18 cellular contexts compared by ENCODE assay signal in genomic region chr1:1550087-1550486, GRCh38. TPM values are rescaled to one million over a fixed set of nuclear protein-coding genes. Genes with fewer than 3 reads are reported as not detected.
"Had no signal": no experiment of that assay in that cellular context is flagged by ENCODE, and none has a peak within 500 bp of the region (broad histone marks: within the 10 kb centered on the region; RNA-seq: fewer than 3 reads in every experiment).

No MANE protein-coding gene starts in this region.

- H3K4me3 ChIP-seq: esophagus squamous epithelium, right atrium auricular region, skin epidermis had no signal

- H3K27me3 ChIP-seq: brain microvascular endothelial cell, esophagus squamous epithelium, right atrium auricular region had no signal

- H3K4me3 Mint-ChIP-seq: activated CD4-positive, alpha-beta T cell treated with anti-CD3 and anti-CD28 coated beads, Interleukin-2, amount 10 ng/mL, durations not matched to agents 7 days and 5 days; activated CD8-positive, alpha-beta T cell treated with anti-CD3 and anti-CD28 coated beads, Interleukin-2, amount 10 ng/mL, durations not matched to agents 7 days and 5 days; activated naive CD4-positive, alpha-beta T cell treated with anti-CD3 and anti-CD28 coated beads for 36 hours; activated T-cell treated with anti-CD3 and anti-CD28 coated beads, Interleukin-2, amount 50 U/mL, for 4 hours; stimulated activated naive CD8-positive, alpha-beta T cell treated with anti-CD3 and anti-CD28 coated beads, Interleukin-15, Interleukin-2, amounts not matched to agents 100 ng/mL and 50 ng/mL, for 24 hours had no signal

- H3K27ac Mint-ChIP-seq: activated CD4-positive, alpha-beta T cell treated with anti-CD3 and anti-CD28 coated beads, Interleukin-2, amount 10 ng/mL, durations not matched to agents 7 days and 5 days; activated CD8-positive, alpha-beta T cell treated with anti-CD3 and anti-CD28 coated beads, Interleukin-2, amount 10 ng/mL, durations not matched to agents 7 days and 5 days; activated naive CD4-positive, alpha-beta T cell treated with anti-CD3 and anti-CD28 coated beads for 36 hours; progenitor cell of endocrine pancreas; stimulated activated naive CD8-positive, alpha-beta T cell treated with anti-CD3 and anti-CD28 coated beads, Interleukin-15, Interleukin-2, amounts not matched to agents 100 ng/mL and 50 ng/mL, for 24 hours had no signal

- H3K27me3 Mint-ChIP-seq: activated CD4-positive, alpha-beta T cell treated with anti-CD3 and anti-CD28 coated beads, Interleukin-2, amount 10 ng/mL, durations not matched to agents 7 days and 5 days; progenitor cell of endocrine pancreas; stimulated activated naive CD8-positive, alpha-beta T cell treated with anti-CD3 and anti-CD28 coated beads, Interleukin-15, Interleukin-2, amounts not matched to agents 100 ng/mL and 50 ng/mL, for 24 hours had no signal

- H3K27ac ChIP-seq: brain microvascular endothelial cell had no signal

- H3K9me3 Mint-ChIP-seq: activated CD4-positive, alpha-beta T cell treated with anti-CD3 and anti-CD28 coated beads, Interleukin-2, amount 10 ng/mL, durations not matched to agents 7 days and 5 days; activated naive CD4-positive, alpha-beta T cell treated with anti-CD3 and anti-CD28 coated beads for 36 hours; activated T-cell treated with anti-CD3 and anti-CD28 coated beads, Interleukin-2, amount 50 U/mL, for 4 hours; stimulated activated naive CD8-positive, alpha-beta T cell treated with anti-CD3 and anti-CD28 coated beads, Interleukin-15, Interleukin-2, amounts not matched to agents 100 ng/mL and 50 ng/mL, for 24 hours had no signal

- ATAC-seq: activated CD4-positive, CD25-positive, alpha-beta regulatory T cell treated with anti-CD3 and anti-CD28 coated beads, Interleukin-2, amount 50 U/mL, for 24 hours; activated CD8-positive, alpha-beta T cell treated with anti-CD3 and anti-CD28 coated beads, Interleukin-2, amount 10 ng/mL, durations not matched to agents 7 days and 5 days; activated T-cell treated with anti-CD3 and anti-CD28 coated beads, Interleukin-2, amount 50 U/mL, for 4 hours had no signal

- H3K36me3 ChIP-seq: right atrium auricular region had no signal

- H3K9me3 ChIP-seq: esophagus squamous epithelium, right atrium auricular region had no signal

- DNase-seq: activated CD4-positive, alpha-beta T cell treated with anti-CD3 and anti-CD28 coated beads, Interleukin-2, amount 10 ng/mL, durations not matched to agents 7 days and 5 days; activated CD8-positive, alpha-beta T cell treated with anti-CD3 and anti-CD28 coated beads, Interleukin-2, amount 10 ng/mL, durations not matched to agents 7 days and 5 days; activated naive CD4-positive, alpha-beta T cell treated with anti-CD3 and anti-CD28 coated beads for 36 hours; activated T-cell treated with anti-CD3 and anti-CD28 coated beads, Interleukin-2, amount 50 U/mL, for 4 hours; aorta; brain microvascular endothelial cell; effector CD8-positive, alpha-beta T cell; esophagus squamous epithelium; foreskin fibroblast; mammary epithelial cell; occipital lobe; T1000 had no signal

RNA-seq across cellular contexts. Expression of gene TMEM240, which starts 9.7 kb away (rescaled TPM):
- total RNA-seq: activated naive CD4-positive, alpha-beta T cell treated with anti-CD3 and anti-CD28 coated beads for 36 hours; myocyte had no signal
